ENCODE assay signal across 15 cellular contexts in genomic region chr14:35921745-35922144, GRCh38.
DNase-seq lines count a peak whose midpoint lies in the region; ATAC-seq and TF ChIP-seq lines count a peak whose summit lies in the region.
"Had no signal": no experiment of that assay in that cellular context is flagged by ENCODE, and none has a peak within 500 bp of the region (broad histone marks: within the 10 kb centered on the region; RNA-seq: fewer than 3 reads in every experiment).

No MANE protein-coding gene starts in this region.

- no peak for TF ChIP-seq CTCF in DND-41 (IDR thresholded peaks at IDR 0.05; ENCODE audit: borderline replicate concordance, extremely low read depth, low read length, poor library complexity, severe bottlenecking)
- TF ChIP-seq CTCF in dorsolateral prefrontal cortex (IDR thresholded peaks at IDR 0.05 in 54 of 56, conservative IDR thresholded peaks at IDR 0.05 in 2 of 56; ENCODE audit: low read depth in 1 of 56, partially characterized antibody in 56 of 56) = no peak
- no peak for TF ChIP-seq CTCF in suprapubic skin (IDR thresholded peaks at IDR 0.05)

- H3K36me3 ChIP-seq in ACC112 (ENCODE audit: insufficient read depth, low read length) (no peaks in the 10 kb centered on the region), DND-41 (ENCODE audit: insufficient read depth, low read length) (no peaks in the 10 kb centered on the region), suprapubic skin (no peaks in the 10 kb centered on the region)

- H3K4me1 ChIP-seq in ACC112 (ENCODE audit: control insufficient read depth, insufficient read depth, low read length, unreplicated experiment) (no peaks in the 10 kb centered on the region), DND-41 (ENCODE audit: insufficient read depth, low read length) (no peaks in the 10 kb centered on the region), suprapubic skin (no peaks in the 10 kb centered on the region)

- H3K27ac ChIP-seq in ACC112 (ENCODE audit: low read depth, low read length) = no peak overlapping the region
- H3K27ac ChIP-seq in DND-41 (ENCODE audit: low read length) = no peak overlapping the region
- peak overlapping the region in 36 of 59 donors; percentile 0 to 79 (median 49) for H3K27ac ChIP-seq in dorsolateral prefrontal cortex
- H3K27ac ChIP-seq in temporal lobe (ENCODE audit: low read depth, low read length) = peak overlapping the region; percentile 28
- no peak overlapping the region for H3K27ac ChIP-seq in suprapubic skin
- H3K27ac ChIP-seq: C4-2B, GM23248 had no signal

- H3K4me2 ChIP-seq in DND-41 (ENCODE audit: insufficient read depth, low read length) = no peak overlapping the region

- no peak overlapping the region for H3K4me3 ChIP-seq in ACC112 (ENCODE audit: low read depth, low read length)
- H3K4me3 ChIP-seq in DND-41 (ENCODE audit: low read depth in 1 of 2, low read length in 2 of 2) = no peak overlapping the region
- peak overlapping the region in 3 of 59 donors; percentile 1 to 20 (median 20) for H3K4me3 ChIP-seq in dorsolateral prefrontal cortex
- no peak overlapping the region for H3K4me3 ChIP-seq in suprapubic skin
- H3K4me3 ChIP-seq: GM12878, GM23248 had no signal

- DNase-seq in DND-41 (no peak), dorsolateral prefrontal cortex (no peak), suprapubic skin (ENCODE audit: low spot score in 2 of 2) (no peak), COLO668 (lab: John Stamatoyannopoulos, UW; ENCODE audit: unreplicated experiment) (no peak)
- DNase-seq: AML-193; Calu3; CD4-positive, alpha-beta T cell; DMS79 treated with DMSO at 0.1 percent for 48 hours; EL; GM23248; HCEC 1CT had no signal

- no peaks in the 10 kb centered on the region for H3K79me2 ChIP-seq in ACC112 (ENCODE audit: control insufficient read depth, insufficient read depth, low read length, unreplicated experiment)
- H3K79me2 ChIP-seq in DND-41 (ENCODE audit: insufficient read depth, low read length) = no peaks in the 10 kb centered on the region

- TF ChIP-seq EP300 in suprapubic skin (IDR thresholded peaks at IDR 0.05) = no peak

- no peak for TF ChIP-seq POLR2A in suprapubic skin (IDR thresholded peaks at IDR 0.05)

- H2AFZ ChIP-seq in ACC112 (ENCODE audit: low read length, unreplicated experiment) = peak overlapping the region; percentile 56
- H2AFZ ChIP-seq in DND-41 (ENCODE audit: low read depth, low read length) = peak overlapping the region; percentile 40; the same call in 1 of the 2 replicates
- H2AFZ ChIP-seq: GM23248 had no signal

- H3K27me3 ChIP-seq in ACC112 (ENCODE audit: insufficient read depth, low read length) (peaks cover 10% of the 10 kb centered on the region; the same call in 1 of the 2 replicates), DND-41 (ENCODE audit: insufficient read depth, low read length, poor library complexity) (no peaks in the 10 kb centered on the region), dorsolateral prefrontal cortex (no peaks in the 10 kb centered on the region), suprapubic skin (no peaks in the 10 kb centered on the region)

- H4K20me1 ChIP-seq in DND-41 (ENCODE audit: insufficient read depth, low read length) = no peaks in the 10 kb centered on the region

- peaks cover 4% of the 10 kb centered on the region for H3K9me3 ChIP-seq in DND-41 (ENCODE audit: insufficient read depth, low read length, severe bottlenecking)
- H3K9me3 ChIP-seq in suprapubic skin = no peaks in the 10 kb centered on the region

- ATAC-seq in DND-41 (ENCODE audit: insufficient read depth, low read depth) = no peak
- ATAC-seq: GM12878 had no signal

- H3K9ac ChIP-seq in DND-41 (ENCODE audit: low read depth, low read length) = no peak overlapping the region
- H3K9ac ChIP-seq: GM23248 had no signal

- intact Hi-C loops in dorsolateral prefrontal cortex (cut with DNase I) = no loop called here

Comparison
In these comparisons a context has a peak if more than half of its experiments do, and no peak if none do; other contexts are left out.
1. H3K27ac ChIP-seq: peak in dorsolateral prefrontal cortex (36 of 59) and temporal lobe (single experiment); none in ACC112 (single experiment), DND-41 (single experiment) and suprapubic skin (single experiment).